In the genomic region with DNA sequence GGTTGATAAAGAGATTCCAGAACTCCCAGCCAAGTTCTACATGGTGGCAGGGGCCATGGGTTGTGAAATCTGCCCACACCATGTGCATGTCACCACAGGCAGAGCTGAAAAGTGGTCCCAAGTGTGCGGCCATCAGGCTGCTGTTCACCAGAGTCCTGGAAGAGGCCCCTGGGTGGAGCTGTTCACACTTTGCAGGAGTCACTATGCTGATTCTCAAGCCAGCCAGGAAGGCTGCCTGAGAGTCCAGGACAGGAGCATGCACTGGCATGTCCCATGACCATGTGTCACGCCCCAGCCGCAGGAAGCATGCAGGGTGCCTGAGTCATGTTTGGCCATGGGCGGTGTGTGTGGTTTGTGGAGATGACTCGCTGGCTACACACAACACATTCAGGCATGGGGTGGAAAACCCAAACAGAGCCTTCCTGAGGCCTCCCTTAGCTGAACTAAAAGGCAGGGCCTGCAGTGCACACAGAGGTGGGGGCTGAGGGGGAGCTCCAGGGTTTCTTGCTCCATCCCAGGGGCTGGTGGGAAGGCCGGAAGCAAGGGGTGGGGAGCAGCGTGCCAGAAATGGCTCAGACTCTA, we compare ENCODE assay signal across 8 cellular contexts. TPM values are rescaled to one million over a fixed set of nuclear protein-coding genes. Genes with fewer than 3 reads are reported as not detected.
DNase-seq lines count a peak whose midpoint lies in the region; ATAC-seq and TF ChIP-seq lines count a peak whose summit lies in the region.

No MANE protein-coding gene starts in this region.

- no peaks in the 10 kb centered on the region for H3K27me3 Mint-ChIP-seq in activated naive CD8-positive, alpha-beta T cell treated with anti-CD3 and anti-CD28 coated beads for 36 hours
- peaks cover 7% of the 10 kb centered on the region for H3K27me3 Mint-ChIP-seq in nephron progenitor cell (ENCODE audit: low read depth, poor library complexity)

- DNase-seq in SKM-1 treated with dmso at 0.1 percent for 144 hours (lab: John Stamatoyannopoulos, UW; ENCODE audit: unreplicated experiment) (peak; percentile 10), right atrium auricular region (ENCODE audit: low spot score) (peak; percentile 96), NCI-H82 treated with DMSO at 0.1 percent for 48 hours (lab: John Stamatoyannopoulos, UW; ENCODE audit: unreplicated experiment) (no peak), nephron progenitor cell (no peak)
- DNase-seq in activated naive CD8-positive, alpha-beta T cell treated with anti-CD3 and anti-CD28 coated beads for 36 hours, result peak; percentile 88
- DNase-seq in stimulated activated CD4-positive, alpha-beta T cell treated with anti-CD3 and anti-CD28 coated beads, Interleukin-15, amount 100 ng/mL, for 1 hour (ENCODE audit: low read depth in 1 of 2, low spot score in 1 of 2), result peak; percentile 50 to 60

- peak; percentile 60 for ATAC-seq in GM18499 (IDR thresholded peaks at IDR 0.05; ENCODE audit: insufficient read depth, unreplicated experiment)
- peak; percentile 46 for ATAC-seq in HG03196 (IDR thresholded peaks at IDR 0.05; ENCODE audit: unreplicated experiment)

- H3K4me1 ChIP-seq in right atrium auricular region, result peaks cover 0 to 54% of the 10 kb centered on the region in 2 donors

- no peaks in the 10 kb centered on the region for H3K36me3 ChIP-seq in right atrium auricular region

- peak overlapping the region; percentile 62 to 72 for H3K27ac ChIP-seq in right atrium auricular region

- no peaks in the 10 kb centered on the region for H3K36me3 Mint-ChIP-seq in activated naive CD8-positive, alpha-beta T cell treated with anti-CD3 and anti-CD28 coated beads for 36 hours
- no peaks in the 10 kb centered on the region for H3K36me3 Mint-ChIP-seq in nephron progenitor cell (ENCODE audit: low read depth)

- no peak overlapping the region for H3K4me3 ChIP-seq in right atrium auricular region

- no peak overlapping the region for H3K4me3 Mint-ChIP-seq in activated naive CD8-positive, alpha-beta T cell treated with anti-CD3 and anti-CD28 coated beads for 36 hours
- no peak overlapping the region for H3K4me3 Mint-ChIP-seq in nephron progenitor cell

- H3K9me3 Mint-ChIP-seq in activated naive CD8-positive, alpha-beta T cell treated with anti-CD3 and anti-CD28 coated beads for 36 hours, result no peaks in the 10 kb centered on the region
- H3K9me3 Mint-ChIP-seq in nephron progenitor cell, result no peaks in the 10 kb centered on the region

- peak overlapping the region; percentile 74 for H3K27ac Mint-ChIP-seq in activated naive CD8-positive, alpha-beta T cell treated with anti-CD3 and anti-CD28 coated beads for 36 hours
- no peak overlapping the region for H3K27ac Mint-ChIP-seq in nephron progenitor cell

- H3K9me3 ChIP-seq in right atrium auricular region, result no peaks in the 10 kb centered on the region

- peak in 1 of 2 donors; percentile 49 for TF ChIP-seq CTCF in right atrium auricular region (IDR thresholded peaks at IDR 0.05)
- no peak for TF ChIP-seq CTCF in nephron progenitor cell (IDR thresholded peaks at IDR 0.05)

- peaks cover 27% of the 10 kb centered on the region for H3K4me1 Mint-ChIP-seq in activated naive CD8-positive, alpha-beta T cell treated with anti-CD3 and anti-CD28 coated beads for 36 hours
- peaks cover 38% of the 10 kb centered on the region for H3K4me1 Mint-ChIP-seq in nephron progenitor cell

- H3K27me3 ChIP-seq in right atrium auricular region, result no peaks in the 10 kb centered on the region

RNA-seq across cellular contexts. Expression of a gene that starts 19.5 kb away (rescaled TPM):
- 1 to 10 TPM; 3.6 TPM for total RNA-seq in activated naive CD8-positive, alpha-beta T cell treated with anti-CD3 and anti-CD28 coated beads for 36 hours
- 1 to 10 TPM; 4.9 to 5.7 TPM for total RNA-seq in right atrium auricular region

RNA-seq across cellular contexts. Expression of a gene that starts 28.3 kb away (rescaled TPM):
- 10 to 100 TPM; 26.8 to 31.8 TPM for total RNA-seq in activated naive CD8-positive, alpha-beta T cell treated with anti-CD3 and anti-CD28 coated beads for 36 hours
- 1 to 10 TPM; 4.9 to 6.8 TPM for total RNA-seq in right atrium auricular region

RNA-seq across cellular contexts. Expression of a gene that starts 33.7 kb away (rescaled TPM):
- total RNA-seq in activated naive CD8-positive, alpha-beta T cell treated with anti-CD3 and anti-CD28 coated beads for 36 hours, result 100 to 1,000 TPM; 165 to 168 TPM
- total RNA-seq in right atrium auricular region, result 100 to 1,000 TPM; 157 to 284 TPM

RNA-seq across cellular contexts. Expression of a gene that starts 50.9 kb away (rescaled TPM):
- total RNA-seq in activated naive CD8-positive, alpha-beta T cell treated with anti-CD3 and anti-CD28 coated beads for 36 hours, result 10 to 100 TPM; 27.0 to 28.2 TPM
- total RNA-seq in right atrium auricular region, result 10 to 100 TPM; 28.5 to 41.1 TPM

Comparison
In these comparisons a context has a peak if more than half of its experiments do, and no peak if none do; other contexts are left out.
1. DNase-seq: peak in SKM-1 treated with dmso at 0.1 percent for 144 hours (single experiment), activated naive CD8-positive, alpha-beta T cell treated with anti-CD3 and anti-CD28 coated beads for 36 hours (single experiment), right atrium auricular region (single experiment) and stimulated activated CD4-positive, alpha-beta T cell treated with anti-CD3 and anti-CD28 coated beads, Interleukin-15, amount 100 ng/mL, for 1 hour (2 of 2); none in NCI-H82 treated with DMSO at 0.1 percent for 48 hours (single experiment) and nephron progenitor cell (single experiment).